Comparison of ENCODE assay signal across 19 cellular contexts in the genomic region with DNA sequence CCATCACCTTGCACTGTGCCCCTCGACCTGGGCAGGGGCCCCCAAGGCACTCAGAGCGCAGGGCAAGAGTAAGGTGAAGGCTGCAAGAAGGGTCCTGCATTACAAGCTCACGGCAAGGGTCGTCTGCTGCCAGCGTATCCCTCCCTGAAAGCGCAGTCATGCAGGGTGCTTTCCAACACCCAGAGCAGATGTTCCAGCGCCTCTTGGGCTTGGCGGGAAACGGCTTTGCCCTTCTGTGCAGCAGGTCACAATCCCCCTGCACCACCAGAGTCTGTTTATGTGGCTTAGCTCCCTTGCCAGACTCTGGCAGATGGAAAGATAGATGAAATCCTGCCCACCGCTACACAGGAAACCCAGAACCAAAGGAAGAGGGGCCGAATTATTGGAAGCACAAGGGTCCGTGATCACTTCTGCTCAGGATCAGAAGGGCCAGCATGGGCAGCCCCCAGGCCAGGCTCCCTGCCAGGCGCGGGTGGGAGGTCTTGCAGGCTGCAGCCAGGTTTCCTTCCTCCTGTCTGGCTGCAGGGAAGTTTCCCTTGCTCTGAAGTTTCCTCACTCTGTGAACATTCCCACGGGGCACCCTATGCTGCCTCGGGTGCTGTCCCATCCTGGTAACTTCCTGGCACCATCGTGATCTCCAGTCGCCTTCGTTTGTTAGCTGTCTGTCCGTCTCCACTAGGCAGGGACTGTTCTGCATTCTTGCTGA.
DNase-seq lines count a peak whose midpoint lies in the region; ATAC-seq, FAIRE-seq and TF ChIP-seq lines count a peak whose summit lies in the region.
"Had no signal": no experiment of that assay in that cellular context is flagged by ENCODE, and none has a peak within 500 bp of the region (broad histone marks: within the 10 kb centered on the region; RNA-seq: fewer than 3 reads in every experiment).

No MANE protein-coding gene starts in this region.

- no peak for ATAC-seq in left cardiac atrium
- ATAC-seq in HG02678 (IDR thresholded peaks at IDR 0.05; ENCODE audit: unreplicated experiment): no peak
- ATAC-seq in GM21360 (IDR thresholded peaks at IDR 0.05; ENCODE audit: unreplicated experiment): no peak
- no peak for ATAC-seq in activated T-helper 17 cell treated with anti-CD3 and anti-CD28 coated beads, Interleukin-2, amount 50 U/mL, for 72 hours (replicated peaks)

- H3K4me1 Mint-ChIP-seq in activated T-helper 17 cell treated with anti-CD3 and anti-CD28 coated beads, Interleukin-2, amount 50 U/mL, for 72 hours: no peaks in the 10 kb centered on the region
- H3K4me1 Mint-ChIP-seq: CD14-positive monocyte had no signal

- no peaks in the 10 kb centered on the region for H3K9me3 Mint-ChIP-seq in activated T-helper 17 cell treated with anti-CD3 and anti-CD28 coated beads, Interleukin-2, amount 50 U/mL, for 72 hours
- H3K9me3 Mint-ChIP-seq: CD14-positive monocyte had no signal

- peak; percentile 13 for DNase-seq in left cardiac atrium
- no peak for DNase-seq in right atrium auricular region (ENCODE audit: low spot score)
- peak; percentile 93 for DNase-seq in NCI-H82 (lab: John Stamatoyannopoulos, UW)
- peak; percentile 43 for DNase-seq in kidney
- no peak for DNase-seq in cerebellar nuclear complex (lab: John Stamatoyannopoulos, UW)
- DNase-seq: DND-41, GDM1, GM23248, KBM-7, NCI-H1048, NCI-H146, RPMI8226 had no signal

- peaks cover 4% of the 10 kb centered on the region for H3K27me3 Mint-ChIP-seq in activated T-helper 17 cell treated with anti-CD3 and anti-CD28 coated beads, Interleukin-2, amount 50 U/mL, for 72 hours

- H3K4me3 Mint-ChIP-seq in activated T-helper 17 cell treated with anti-CD3 and anti-CD28 coated beads, Interleukin-2, amount 50 U/mL, for 72 hours: no peak overlapping the region
- H3K4me3 Mint-ChIP-seq: CD14-positive monocyte had no signal

- H3K9me3 ChIP-seq in right atrium auricular region (no peaks in the 10 kb centered on the region), kidney (ENCODE audit: control insufficient read depth in 1 of 2, low read length in 2 of 2) (no peaks in the 10 kb centered on the region)

- intact Hi-C loops in left cardiac atrium (cut with DNase I) (no loop called here), kidney (cut with DNase I) (no loop called here)

- TF ChIP-seq CTCF in right atrium auricular region (IDR thresholded peaks at IDR 0.05) (no peak), kidney (IDR thresholded peaks at IDR 0.05; ENCODE audit: borderline replicate concordance, extremely low read depth, insufficient read depth) (no peak)

- H3K36me3 Mint-ChIP-seq in activated T-helper 17 cell treated with anti-CD3 and anti-CD28 coated beads, Interleukin-2, amount 50 U/mL, for 72 hours (ENCODE audit: low read depth): no peaks in the 10 kb centered on the region
- H3K36me3 Mint-ChIP-seq: CD14-positive monocyte had no signal

- no peaks in the 10 kb centered on the region for H3K27me3 ChIP-seq in right atrium auricular region

- H3K4me3 ChIP-seq in right atrium auricular region: no peak overlapping the region
- no peak overlapping the region for H3K4me3 ChIP-seq in kidney (ENCODE audit: low read length in 2 of 2)
- H3K4me3 ChIP-seq: A549, GM23248 had no signal

- H3K27ac ChIP-seq in right atrium auricular region: no peak overlapping the region
- H3K27ac ChIP-seq in kidney (ENCODE audit: low read depth in 2 of 2, low read length in 2 of 2): no peak overlapping the region
- H3K27ac ChIP-seq: A549, GM23248, HL-60 had no signal

- H3K4me1 ChIP-seq in right atrium auricular region: no peaks in the 10 kb centered on the region
- no peaks in the 10 kb centered on the region for H3K4me1 ChIP-seq in kidney (ENCODE audit: control insufficient read depth in 1 of 2, insufficient read depth in 1 of 2, low read depth in 1 of 2, low read length in 2 of 2)
- H3K4me1 ChIP-seq: A549 had no signal

- H3K9ac ChIP-seq in kidney (ENCODE audit: low read length in 2 of 2): no peak overlapping the region
- H3K9ac ChIP-seq: GM23248 had no signal

- FAIRE-seq in kidney (lab: Jason Lieb, UNC): no peak
- FAIRE-seq: A549, GM19239 had no signal

- H3K36me3 ChIP-seq in right atrium auricular region (no peaks in the 10 kb centered on the region), kidney (ENCODE audit: control insufficient read depth in 1 of 2, insufficient read depth in 2 of 2, low read length in 2 of 2) (no peaks in the 10 kb centered on the region)

- no peak overlapping the region for H3K27ac Mint-ChIP-seq in activated T-helper 17 cell treated with anti-CD3 and anti-CD28 coated beads, Interleukin-2, amount 50 U/mL, for 72 hours
- H3K27ac Mint-ChIP-seq: CD14-positive monocyte had no signal

Comparison
In these comparisons a context has a peak if more than half of its experiments do, and no peak if none do; other contexts are left out.
1. DNase-seq: peak in left cardiac atrium (single experiment), NCI-H82 (single experiment) and kidney (single experiment); none in right atrium auricular region (single experiment) and cerebellar nuclear complex (0 of 2).